Comparison of ENCODE assay signal across 9 cellular contexts in genomic region chr3:192409203-192409837, GRCh38.
DNase-seq lines count a peak whose midpoint lies in the region; ATAC-seq and TF ChIP-seq lines count a peak whose summit lies in the region.
"Had no signal": no experiment of that assay in that cellular context is flagged by ENCODE, and none has a peak within 500 bp of the region (broad histone marks: within the 10 kb centered on the region; RNA-seq: fewer than 3 reads in every experiment).

No MANE protein-coding gene starts in this region.

- peaks cover 39% of the 10 kb centered on the region for H3K27me3 Mint-ChIP-seq in IgD-negative memory B cell

- no peaks in the 10 kb centered on the region for H3K27me3 ChIP-seq in lung (ENCODE audit: control insufficient read depth, insufficient read depth)
- peaks cover 0 to 2% of the 10 kb centered on the region in 2 donors for H3K27me3 ChIP-seq in aorta (ENCODE audit: control insufficient read depth in 1 of 2, insufficient read depth in 2 of 2, low read length in 1 of 2)
- H3K27me3 ChIP-seq: BLaER1 had no signal

- DNase-seq in NCI-H524 (lab: John Stamatoyannopoulos, UW) (peak; percentile 38 to 73), NCI-H524 treated with DMSO at 0.1 percent for 48 hours (lab: John Stamatoyannopoulos, UW) (no peak), coronary artery (ENCODE audit: low spot score) (no peak), lung (ENCODE audit: low spot score) (no peak), aorta (peak; percentile 48 to 77), NCI-H1105 treated with DMSO at 0.1 percent for 48 hours (lab: John Stamatoyannopoulos, UW) (no peak)

- TF ChIP-seq CTCF in coronary artery (IDR thresholded peaks at IDR 0.05) (no peak), lung (IDR thresholded peaks at IDR 0.05; ENCODE audit: control extremely low read depth, extremely low read depth) (no peak)

- H3K27ac ChIP-seq in coronary artery: no peak overlapping the region
- H3K27ac ChIP-seq in lung (ENCODE audit: low read depth in 1 of 2, low read length in 1 of 2): peak overlapping the region; percentile 54 to 73
- no peak overlapping the region for H3K27ac ChIP-seq in aorta (ENCODE audit: low read depth in 1 of 2, low read length in 2 of 2)
- H3K27ac ChIP-seq: BLaER1 had no signal

- peak overlapping the region in 3 of 4 donors; percentile 80 to 88 (median 86) for H3K4me3 Mint-ChIP-seq in IgD-negative memory B cell

- H3K4me1 Mint-ChIP-seq in IgD-negative memory B cell: peaks cover 4 to 10% (median 9%) of the 10 kb centered on the region in 3 donors

- peaks cover 0 to 3% of the 10 kb centered on the region in 2 donors for H3K9me3 ChIP-seq in lung (ENCODE audit: control insufficient read depth in 2 of 2, insufficient read depth in 1 of 2, low read length in 1 of 2)
- H3K9me3 ChIP-seq in aorta (ENCODE audit: control insufficient read depth, low read length): no peaks in the 10 kb centered on the region

- ATAC-seq in lung (ENCODE audit: insufficient read depth, low FRiP score) (peak; percentile 67), aorta (ENCODE audit: low FRiP score) (peak; percentile 69), HG03097 (IDR thresholded peaks at IDR 0.05; ENCODE audit: low FRiP score, unreplicated experiment) (no peak)

- H3K27ac Mint-ChIP-seq in IgD-negative memory B cell: no peak overlapping the region

- H3K36me3 ChIP-seq in lung (ENCODE audit: control insufficient read depth in 2 of 2, insufficient read depth in 2 of 2, low read length in 2 of 2) (no peaks in the 10 kb centered on the region), aorta (ENCODE audit: control insufficient read depth in 1 of 2, insufficient read depth in 2 of 2, low read length in 1 of 2) (no peaks in the 10 kb centered on the region)
- H3K36me3 ChIP-seq: BLaER1 had no signal

- H3K9me3 Mint-ChIP-seq in IgD-negative memory B cell: peaks cover 0 to 2% (median 0%) of the 10 kb centered on the region in 3 donors

- H3K4me1 ChIP-seq in lung (ENCODE audit: control insufficient read depth in 2 of 2, insufficient read depth in 2 of 2, low read length in 2 of 2) (peaks cover 3 to 6% of the 10 kb centered on the region in 2 donors), aorta (ENCODE audit: control insufficient read depth in 1 of 2, insufficient read depth in 2 of 2, low read length in 2 of 2) (no peaks in the 10 kb centered on the region)
- H3K4me1 ChIP-seq: BLaER1 had no signal

- H3K4me3 ChIP-seq in coronary artery: peak overlapping the region; percentile 73
- H3K4me3 ChIP-seq in lung: peak overlapping the region; percentile 43
- peak overlapping the region in 1 of 2 donors; percentile 15 for H3K4me3 ChIP-seq in aorta (ENCODE audit: low read length in 2 of 2)
- H3K4me3 ChIP-seq: BLaER1 had no signal

- intact Hi-C loops in aorta (cut with DNase I): no loop called here

- H3K36me3 Mint-ChIP-seq in IgD-negative memory B cell: peaks cover 6% of the 10 kb centered on the region

- 1% methylated on average over 51 to 60 of the region's 60 CpGs for WGBS in lung, 2 donors
- 0 to 1% methylated on average over 48 to 60 of the region's 60 CpGs for WGBS in aorta, 2 donors

Comparison
In these comparisons a context has a peak if more than half of its experiments do, and no peak if none do; other contexts are left out.
1. DNase-seq: peak in NCI-H524 (2 of 2) and aorta (2 of 2); none in NCI-H524 treated with DMSO at 0.1 percent for 48 hours (single experiment), coronary artery (single experiment), lung (single experiment) and NCI-H1105 treated with DMSO at 0.1 percent for 48 hours (single experiment).
2. H3K27ac ChIP-seq: peak in lung (2 of 2); none in coronary artery (0 of 2) and aorta (0 of 2).